In the genomic region with DNA sequence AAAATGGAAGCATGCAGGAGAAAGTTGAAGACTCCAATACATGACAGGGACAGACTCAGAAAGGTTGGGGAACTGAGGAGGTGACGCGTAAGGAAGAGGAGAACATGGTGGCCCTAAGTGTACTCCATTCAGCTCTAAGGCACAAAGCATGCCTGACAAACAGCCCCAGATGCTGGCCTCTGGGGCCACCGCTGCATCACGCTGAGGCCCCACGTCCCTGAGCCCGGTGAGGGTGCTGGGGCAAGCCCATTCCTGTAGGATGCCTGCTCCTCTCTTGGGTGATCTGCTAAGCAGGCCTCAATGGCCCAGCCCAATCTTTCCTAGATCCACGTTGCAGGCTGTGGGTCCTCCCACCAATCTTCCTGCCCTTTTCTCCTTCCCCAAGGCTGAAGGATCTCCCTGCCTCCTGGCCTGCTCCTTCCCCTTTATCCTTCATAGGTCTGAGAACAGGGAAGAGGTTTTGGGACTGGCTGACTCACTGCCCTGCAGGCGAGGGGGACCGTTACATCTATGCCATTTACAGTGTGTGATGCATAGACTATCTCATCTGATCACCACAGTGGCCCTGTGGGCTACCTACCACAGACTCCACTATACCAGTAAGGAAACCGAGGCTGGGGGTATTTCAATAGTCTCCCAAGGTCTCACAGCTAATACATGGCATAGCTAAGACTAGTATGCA, we compare ENCODE assay signal across 33 cellular contexts. TPM values are rescaled to one million over a fixed set of nuclear protein-coding genes. Genes with fewer than 3 reads are reported as not detected.
"Had no signal": no experiment of that assay in that cellular context is flagged by ENCODE, and none has a peak within 500 bp of the region (broad histone marks: within the 10 kb centered on the region; RNA-seq: fewer than 3 reads in every experiment).

No MANE protein-coding gene starts in this region.

- FAIRE-seq: endothelial cell of umbilical vein, frontal cortex had no signal

- H3K27ac Mint-ChIP-seq: activated CD4-positive, alpha-beta memory T cell treated with anti-CD3 and anti-CD28 coated beads, Interleukin-2, amount 10 ng/mL, durations not matched to agents 7 days and 5 days; activated CD4-positive, alpha-beta T cell treated with anti-CD3 and anti-CD28 coated beads, Interleukin-2, amount 10 ng/mL, durations not matched to agents 24 days and 14 days; activated naive CD4-positive, alpha-beta T cell treated with anti-CD3 and anti-CD28 coated beads for 36 hours; activated naive CD8-positive, alpha-beta T cell treated with anti-CD3 and anti-CD28 coated beads, Interleukin-2, amount 10 ng/mL, durations not matched to agents 7 days and 5 days; activated T-cell treated with anti-CD3 and anti-CD28 coated beads, Interleukin-2, amount 50 U/mL, for 72 hours; effector memory CD8-positive, alpha-beta T cell; immature natural killer cell; nephron progenitor cell; stimulated activated effector memory CD8-positive, alpha-beta T cell treated with anti-CD3 and anti-CD28 coated beads, Interleukin-12 subunit alpha, Interleukin-12 subunit beta, amount 100 ng/mL, for 72 hours had no signal

- H3K27me3 Mint-ChIP-seq: activated CD4-positive, alpha-beta memory T cell treated with anti-CD3 and anti-CD28 coated beads, Interleukin-2, amount 10 ng/mL, durations not matched to agents 7 days and 5 days; effector memory CD8-positive, alpha-beta T cell had no signal

- H3K4me1 Mint-ChIP-seq: activated naive CD8-positive, alpha-beta T cell treated with anti-CD3 and anti-CD28 coated beads, Interleukin-2, amount 10 ng/mL, durations not matched to agents 7 days and 5 days; immature natural killer cell had no signal

- H3K79me2 ChIP-seq: hepatocyte had no signal

- H3K4me3 ChIP-seq: breast epithelium, colonic mucosa, dorsolateral prefrontal cortex, hepatocyte, left lung, lung, right lobe of liver, skin epidermis, testis, uterus had no signal

- H3K27me3 ChIP-seq: breast epithelium, colonic mucosa, dorsolateral prefrontal cortex, hepatocyte, left lung, right lobe of liver, testis, uterus had no signal

- H3K9me3 ChIP-seq: breast epithelium, colonic mucosa, left lung, right lobe of liver, testis, uterus had no signal

- H3K36me3 ChIP-seq: breast epithelium, colonic mucosa, left lung, right lobe of liver, uterus had no signal

- H2AFZ ChIP-seq: hepatocyte had no signal

- ATAC-seq: activated CD4-positive, CD25-positive, alpha-beta regulatory T cell treated with anti-CD3 and anti-CD28 coated beads, Interleukin-2, amount 50 U/mL, for 24 hours; activated T-cell treated with anti-CD3 and anti-CD28 coated beads, Interleukin-2, amount 50 U/mL, for 72 hours; effector memory CD8-positive, alpha-beta T cell; esophagus mucosa; stimulated activated effector memory CD8-positive, alpha-beta T cell treated with anti-CD3 and anti-CD28 coated beads, Interleukin-12 subunit alpha, Interleukin-12 subunit beta, amount 100 ng/mL, for 72 hours had no signal

- H3K4me3 Mint-ChIP-seq: activated CD4-positive, alpha-beta memory T cell treated with anti-CD3 and anti-CD28 coated beads, Interleukin-2, amount 10 ng/mL, durations not matched to agents 7 days and 5 days; activated CD4-positive, alpha-beta T cell treated with anti-CD3 and anti-CD28 coated beads, Interleukin-2, amount 10 ng/mL, durations not matched to agents 24 days and 14 days; activated naive CD4-positive, alpha-beta T cell treated with anti-CD3 and anti-CD28 coated beads for 36 hours; activated naive CD8-positive, alpha-beta T cell treated with anti-CD3 and anti-CD28 coated beads, Interleukin-2, amount 10 ng/mL, durations not matched to agents 7 days and 5 days; activated T-cell treated with anti-CD3 and anti-CD28 coated beads, Interleukin-2, amount 50 U/mL, for 72 hours; effector memory CD8-positive, alpha-beta T cell; immature natural killer cell; nephron progenitor cell; stimulated activated effector memory CD8-positive, alpha-beta T cell treated with anti-CD3 and anti-CD28 coated beads, Interleukin-12 subunit alpha, Interleukin-12 subunit beta, amount 100 ng/mL, for 72 hours had no signal

- DNase-seq: activated CD4-positive, alpha-beta memory T cell treated with anti-CD3 and anti-CD28 coated beads, Interleukin-2, amount 10 ng/mL, durations not matched to agents 7 days and 5 days; activated CD4-positive, alpha-beta T cell treated with anti-CD3 and anti-CD28 coated beads, Interleukin-2, amount 10 ng/mL, durations not matched to agents 24 days and 14 days; activated effector memory CD4-positive, alpha-beta T cell treated with Interleukin-2 at 50 U/mL for 16 hours; activated naive CD4-positive, alpha-beta T cell treated with anti-CD3 and anti-CD28 coated beads for 36 hours; activated naive CD8-positive, alpha-beta T cell treated with anti-CD3 and anti-CD28 coated beads, Interleukin-2, amount 10 ng/mL, durations not matched to agents 7 days and 5 days; activated T-cell treated with anti-CD3 and anti-CD28 coated beads, Interleukin-2, amount 50 U/mL, for 72 hours; amniotic stem cell; colonic mucosa; dorsolateral prefrontal cortex; effector memory CD8-positive, alpha-beta T cell; glutamatergic neuron; immature natural killer cell; kidney glomerular epithelial cell; left lung; midbrain; nephron progenitor cell; occipital lobe; posterior cingulate gyrus; right lobe of liver; stimulated activated CD4-positive, alpha-beta T cell treated with anti-CD3 and anti-CD28 coated beads, Interleukin-1b, Interleukin-23, amount 100 ng/mL, for 48 hours; testis; trophoblast cell; uterus had no signal

- H3K27ac ChIP-seq: breast epithelium, colonic mucosa, dorsolateral prefrontal cortex, hepatocyte, left lung, right lobe of liver, skin epidermis, testis, uterus, VCaP had no signal

- H3K36me3 Mint-ChIP-seq: activated naive CD8-positive, alpha-beta T cell treated with anti-CD3 and anti-CD28 coated beads, Interleukin-2, amount 10 ng/mL, durations not matched to agents 7 days and 5 days; immature natural killer cell; stimulated activated effector memory CD8-positive, alpha-beta T cell treated with anti-CD3 and anti-CD28 coated beads, Interleukin-12 subunit alpha, Interleukin-12 subunit beta, amount 100 ng/mL, for 72 hours had no signal

- H3K4me1 ChIP-seq: breast epithelium, colonic mucosa, left lung, right lobe of liver, uterus had no signal

- H3K9me3 Mint-ChIP-seq: activated CD4-positive, alpha-beta T cell treated with anti-CD3 and anti-CD28 coated beads, Interleukin-2, amount 10 ng/mL, durations not matched to agents 24 days and 14 days; effector memory CD8-positive, alpha-beta T cell; immature natural killer cell; nephron progenitor cell; stimulated activated effector memory CD8-positive, alpha-beta T cell treated with anti-CD3 and anti-CD28 coated beads, Interleukin-12 subunit alpha, Interleukin-12 subunit beta, amount 100 ng/mL, for 72 hours had no signal

RNA-seq across cellular contexts. Expression of a gene that starts 16.8 kb away (rescaled TPM):
- polyA plus RNA-seq: immature natural killer cell had no signal
